In genomic region chr1:246661451-246661850, GRCh38 we compare ENCODE assay signal across 26 cellular contexts.
"Had no signal": no experiment of that assay in that cellular context is flagged by ENCODE, and none has a peak within 500 bp of the region (broad histone marks: within the 10 kb centered on the region; RNA-seq: fewer than 3 reads in every experiment).

No MANE protein-coding gene starts in this region.

- H3K27ac Mint-ChIP-seq: activated CD4-positive, alpha-beta T cell treated with anti-CD3 and anti-CD28 coated beads for 36 hours; WTC11 had no signal

- DNase-seq: activated CD4-positive, alpha-beta T cell treated with anti-CD3 and anti-CD28 coated beads for 36 hours; activated CD4-positive, alpha-beta T cell treated with anti-CD3 and anti-CD28 coated beads, Interleukin-2, amount 50 U/mL, for 48 hours; aorta; brain microvascular endothelial cell; caudate nucleus; dermis blood vessel endothelial cell; effector CD8-positive, alpha-beta T cell; erythroblast; foreskin fibroblast; heart right ventricle; lower lobe of right lung; mesendoderm; naive B cell; occipital lobe; small intestine; stimulated activated CD4-positive, alpha-beta T cell treated with anti-CD3 and anti-CD28 coated beads, Interleukin-15, amount 100 ng/mL, for 24 hours; stimulated activated naive CD4-positive, alpha-beta T cell; T-cell; T-helper 9 cell; upper lobe of right lung had no signal

- H3K27ac ChIP-seq: brain microvascular endothelial cell, heart right ventricle, lower lobe of right lung, thoracic aorta, upper lobe of right lung had no signal

- H3K4me1 Mint-ChIP-seq: activated CD4-positive, alpha-beta T cell treated with anti-CD3 and anti-CD28 coated beads for 36 hours; neural crest cell; T-cell; WTC11 had no signal

- H3K9me3 Mint-ChIP-seq: activated naive CD4-positive, alpha-beta T cell treated with anti-CD3 and anti-CD28 coated beads, Interleukin-2, amount 50 U/mL, for 72 hours; naive B cell; neural crest cell; T-cell; WTC11 had no signal

- H3K36me3 Mint-ChIP-seq: activated naive CD4-positive, alpha-beta T cell treated with anti-CD3 and anti-CD28 coated beads, Interleukin-2, amount 50 U/mL, for 72 hours had no signal

- H3K4me3 Mint-ChIP-seq: activated CD4-positive, alpha-beta T cell treated with anti-CD3 and anti-CD28 coated beads for 36 hours; neural crest cell; T-cell; WTC11 had no signal

- H3K27me3 Mint-ChIP-seq: activated CD4-positive, alpha-beta T cell treated with anti-CD3 and anti-CD28 coated beads for 36 hours; naive B cell; T-cell had no signal

- ATAC-seq: activated CD4-positive, alpha-beta T cell treated with anti-CD3 and anti-CD28 coated beads for 36 hours; activated naive CD4-positive, alpha-beta T cell treated with anti-CD3 and anti-CD28 coated beads, Interleukin-2, amount 50 U/mL, for 72 hours; heart right ventricle; left lobe of liver; lower lobe of right lung; sciatic nerve; T-cell; upper lobe of right lung; WTC11 had no signal
